8 cellular contexts compared by ENCODE assay signal in the genomic region with DNA sequence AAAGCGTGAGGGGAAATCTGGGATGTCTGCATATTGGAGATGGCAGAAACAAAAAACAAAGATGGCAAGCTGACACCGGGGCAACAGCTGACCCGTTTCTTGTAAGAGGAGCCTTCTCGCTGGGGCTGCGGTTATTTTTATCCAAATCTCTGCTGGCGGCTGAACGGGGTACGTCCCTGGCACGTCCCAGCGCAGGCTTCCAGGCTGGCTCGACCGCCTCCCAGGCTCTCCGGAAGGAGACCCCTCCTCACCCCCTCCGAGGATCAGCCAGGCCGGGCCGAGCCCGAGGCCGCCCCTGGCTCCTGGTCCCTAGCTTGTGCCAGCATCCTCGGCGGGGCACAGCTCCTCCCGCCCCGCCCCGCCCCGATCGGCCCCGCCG. TPM values are rescaled to one million over a fixed set of nuclear protein-coding genes. Genes with fewer than 3 reads are reported as not detected.
A peak's percentile ranks its signal among the peaks of the same experiment; 100 is the strongest.
DNase-seq lines count a peak whose midpoint lies in the region; ATAC-seq and TF ChIP-seq lines count a peak whose summit lies in the region.

No MANE protein-coding gene starts in this region.

- H3K9ac ChIP-seq in duodenal mucosa (ENCODE audit: low read depth in 1 of 2, low read length in 2 of 2), result peak overlapping the region; percentile 48 to 68

- POLR2A ChIA-PET in CD8-positive, alpha-beta memory T cell (lab: Charles Lee), result interaction anchor here (0.7 to 1.5 kb wide), 2 partner anchors 194 to 195 kb away, joined by 3 to 5 read pairs; partner anchors contain the start of gene DCUN1D4

- H3K27ac Mint-ChIP-seq in CD8-positive, alpha-beta memory T cell, result peak overlapping the region in 6 of 8 donors; percentile 41 to 82 (median 65)

- H3K27ac ChIP-seq in CD8-positive, alpha-beta memory T cell (ENCODE audit: low read depth, low read length), result no peak overlapping the region
- H3K27ac ChIP-seq in RWPE2 (ENCODE audit: poor library complexity, severe bottlenecking) (no peak overlapping the region), duodenal mucosa (ENCODE audit: low read depth, low read length) (no peak overlapping the region), temporal lobe (ENCODE audit: low read depth, low read length) (peak overlapping the region; percentile 37)

- H3K4me3 ChIP-seq in CD8-positive, alpha-beta memory T cell (ENCODE audit: low read length), result peak overlapping the region; percentile 62
- peak overlapping the region; percentile 56 for H3K4me3 ChIP-seq in RWPE2 (ENCODE audit: severe bottlenecking)
- peak overlapping the region; percentile 80 to 85 for H3K4me3 ChIP-seq in duodenal mucosa (ENCODE audit: low read depth in 1 of 2, low read length in 2 of 2)

- peaks cover 3 to 4% of the 10 kb centered on the region in 2 donors for H3K27me3 Mint-ChIP-seq in CD8-positive, alpha-beta memory T cell

- peaks cover 26 to 39% (median 31%) of the 10 kb centered on the region in 3 donors for H3K4me1 Mint-ChIP-seq in CD8-positive, alpha-beta memory T cell

- peaks cover 0 to 4% (median 0%) of the 10 kb centered on the region in 3 donors for H3K36me3 Mint-ChIP-seq in CD8-positive, alpha-beta memory T cell

- DNase-seq in CD8-positive, alpha-beta memory T cell, result peak in 2 of 5 donors; percentile 3 to 45
- no peak for DNase-seq in RWPE2 (ENCODE audit: low spot score)
- DNase-seq in medulla oblongata (ENCODE audit: extremely low spot score), result peak; percentile 35
- no peak for DNase-seq in DMS153 treated with DMSO at 0.1 percent for 48 hours (lab: John Stamatoyannopoulos, UW; ENCODE audit: unreplicated experiment)

- no peaks in the 10 kb centered on the region for H3K9me3 Mint-ChIP-seq in CD8-positive, alpha-beta memory T cell

- no peaks in the 10 kb centered on the region for H3K36me3 ChIP-seq in CD8-positive, alpha-beta memory T cell (ENCODE audit: insufficient read depth, low read length)
- H3K36me3 ChIP-seq in RWPE2 (ENCODE audit: low read depth), result peaks cover 19% of the 10 kb centered on the region
- H3K36me3 ChIP-seq in duodenal mucosa (ENCODE audit: control insufficient read depth in 1 of 2, insufficient read depth in 2 of 2, low read length in 2 of 2), result no peaks in the 10 kb centered on the region

- peaks cover 9% of the 10 kb centered on the region for H3K4me1 ChIP-seq in CD8-positive, alpha-beta memory T cell (ENCODE audit: insufficient read depth, low read length)
- H3K4me1 ChIP-seq in RWPE2 (ENCODE audit: insufficient read depth, poor library complexity, severe bottlenecking) (peaks cover 6% of the 10 kb centered on the region), duodenal mucosa (ENCODE audit: control insufficient read depth in 1 of 2, insufficient read depth in 2 of 2, low read length in 2 of 2) (peaks cover 23% of the 10 kb centered on the region in 2 donors)

- CTCF ChIA-PET in CD8-positive, alpha-beta memory T cell (lab: Charles Lee), result interaction anchor here (1.9 to 2.1 kb wide), 2 partner anchors 12 to 206 kb away, joined by 7 to 8 read pairs; no protein-coding TSS in a partner anchor

- peak overlapping the region; percentile 80 to 98 (median 87) for H3K4me3 Mint-ChIP-seq in CD8-positive, alpha-beta memory T cell

- H3K9me3 ChIP-seq in CD8-positive, alpha-beta memory T cell (ENCODE audit: low read length), result no peaks in the 10 kb centered on the region
- H3K9me3 ChIP-seq in RWPE2 (ENCODE audit: severe bottlenecking) (no peaks in the 10 kb centered on the region), duodenal mucosa (ENCODE audit: control insufficient read depth in 1 of 2, low read length in 2 of 2) (no peaks in the 10 kb centered on the region)

- no peaks in the 10 kb centered on the region for H3K27me3 ChIP-seq in CD8-positive, alpha-beta memory T cell (ENCODE audit: insufficient read depth, low read length, poor library complexity, severe bottlenecking)
- H3K27me3 ChIP-seq in RWPE2 (ENCODE audit: insufficient read depth, poor library complexity, severe bottlenecking) (no peaks in the 10 kb centered on the region), duodenal mucosa (ENCODE audit: control insufficient read depth in 1 of 2, insufficient read depth in 2 of 2, low read length in 2 of 2) (no peaks in the 10 kb centered on the region)

- ATAC-seq in GM19328 (IDR thresholded peaks at IDR 0.05; ENCODE audit: unreplicated experiment) (peak; percentile 45), HG03196 (IDR thresholded peaks at IDR 0.05; ENCODE audit: unreplicated experiment) (peak; percentile 42), RWPE2 (ENCODE audit: low read depth) (peak; percentile 48)

- no peak for TF ChIP-seq CTCF in RWPE2 (IDR thresholded peaks at IDR 0.05; ENCODE audit: poor library complexity, severe bottlenecking)

RNA-seq across cellular contexts. Expression of gene SGCB, which starts 0.4 kb away (rescaled TPM):
- 10 to 100 TPM; 15.3 to 16.9 TPM for total RNA-seq in CD8-positive, alpha-beta memory T cell
- polyA plus RNA-seq in CD8-positive, alpha-beta memory T cell, result 4.9 TPM
- total RNA-seq in temporal lobe, result 70.8 TPM

RNA-seq across cellular contexts. Expression of gene SPATA18, which starts 13.4 kb away (rescaled TPM):
- under 1 TPM; 0.31 to 0.35 TPM for total RNA-seq in CD8-positive, alpha-beta memory T cell
- not detected for polyA plus RNA-seq in CD8-positive, alpha-beta memory T cell
- total RNA-seq in temporal lobe, result 1.2 TPM

RNA-seq across cellular contexts. Expression of gene LRRC66, which starts 17.6 kb away (rescaled TPM):
- total RNA-seq in CD8-positive, alpha-beta memory T cell, result under 1 TPM; 0.07 to 0.09 TPM
- not detected for polyA plus RNA-seq in CD8-positive, alpha-beta memory T cell
- total RNA-seq in temporal lobe, result 0.49 TPM
